19 cellular contexts compared by ENCODE assay signal in genomic region chr3:14541646-14542045, GRCh38. TPM values are rescaled to one million over a fixed set of nuclear protein-coding genes. Genes with fewer than 3 reads are reported as not detected.
DNase-seq lines count a peak whose midpoint lies in the region; ATAC-seq and TF ChIP-seq lines count a peak whose summit lies in the region.
"Had no signal": no experiment of that assay in that cellular context is flagged by ENCODE, and none has a peak within 500 bp of the region (broad histone marks: within the 10 kb centered on the region; RNA-seq: fewer than 3 reads in every experiment).

No MANE protein-coding gene starts in this region.

- no peaks in the 10 kb centered on the region for H3K27me3 ChIP-seq in psoas muscle (ENCODE audit: insufficient read depth in 3 of 3, low read length in 2 of 3)
- H3K27me3 ChIP-seq: BLaER1 had no signal

- peak; percentile 22 for DNase-seq in Right ventricle myocardium superior
- no peak for DNase-seq in cardiac septum (ENCODE audit: low spot score)
- DNase-seq in glutamatergic neuron = peak; percentile 6
- DNase-seq in psoas muscle = peak in 1 of 2 donors; percentile 30
- no peak for DNase-seq in activated CD4-positive, alpha-beta memory T cell treated with anti-CD3 and anti-CD28 coated beads, Interleukin-2, amount 10 ng/mL, durations not matched to agents 7 days and 5 days
- DNase-seq: CD4-positive, alpha-beta memory T cell; DMS153; DMS79; GDM1; GM23248; HCEC 1CT had no signal

- H3K27me3 Mint-ChIP-seq in glutamatergic neuron (ENCODE audit: unreplicated experiment) = peaks cover 6% of the 10 kb centered on the region
- peaks cover 4% of the 10 kb centered on the region for H3K27me3 Mint-ChIP-seq in activated CD4-positive, alpha-beta memory T cell treated with anti-CD3 and anti-CD28 coated beads, Interleukin-2, amount 10 ng/mL, durations not matched to agents 7 days and 5 days

- ATAC-seq in Right ventricle myocardium superior (ENCODE audit: poor library complexity) = no peak
- ATAC-seq in psoas muscle = no peak
- no peak for ATAC-seq in HG02678 (IDR thresholded peaks at IDR 0.05; ENCODE audit: unreplicated experiment)
- no peak for ATAC-seq in HG02884 (IDR thresholded peaks at IDR 0.05; ENCODE audit: unreplicated experiment)
- ATAC-seq: A549 had no signal

- peaks cover 4% of the 10 kb centered on the region for H3K4me1 Mint-ChIP-seq in glutamatergic neuron (ENCODE audit: low read depth, unreplicated experiment)
- no peaks in the 10 kb centered on the region for H3K4me1 Mint-ChIP-seq in activated CD4-positive, alpha-beta memory T cell treated with anti-CD3 and anti-CD28 coated beads, Interleukin-2, amount 10 ng/mL, durations not matched to agents 7 days and 5 days
- H3K4me1 Mint-ChIP-seq: CD14-positive monocyte; CD4-positive, alpha-beta memory T cell had no signal

- no peak overlapping the region for H3K4me3 Mint-ChIP-seq in glutamatergic neuron (ENCODE audit: unreplicated experiment)
- H3K4me3 Mint-ChIP-seq in activated CD4-positive, alpha-beta memory T cell treated with anti-CD3 and anti-CD28 coated beads, Interleukin-2, amount 10 ng/mL, durations not matched to agents 7 days and 5 days = no peak overlapping the region
- H3K4me3 Mint-ChIP-seq: CD14-positive monocyte; CD4-positive, alpha-beta memory T cell had no signal

- no peaks in the 10 kb centered on the region for H3K36me3 ChIP-seq in psoas muscle (ENCODE audit: insufficient read depth in 1 of 2, low read depth in 1 of 2)
- H3K36me3 ChIP-seq: BLaER1 had no signal

- 80 to 83% (median 83%) methylated on average over 9 of the region's 9 CpGs for WGBS in psoas muscle, 3 donors

- peaks cover 5% of the 10 kb centered on the region for H3K9me3 Mint-ChIP-seq in glutamatergic neuron (ENCODE audit: unreplicated experiment)
- H3K9me3 Mint-ChIP-seq in activated CD4-positive, alpha-beta memory T cell treated with anti-CD3 and anti-CD28 coated beads, Interleukin-2, amount 10 ng/mL, durations not matched to agents 7 days and 5 days = no peaks in the 10 kb centered on the region
- H3K9me3 Mint-ChIP-seq: CD14-positive monocyte; CD4-positive, alpha-beta memory T cell had no signal

- peaks cover 46% of the 10 kb centered on the region for H3K4me1 ChIP-seq in psoas muscle
- H3K4me1 ChIP-seq: A549 had no signal

- H3K27ac Mint-ChIP-seq in glutamatergic neuron (ENCODE audit: unreplicated experiment) = no peak overlapping the region
- no peak overlapping the region for H3K27ac Mint-ChIP-seq in activated CD4-positive, alpha-beta memory T cell treated with anti-CD3 and anti-CD28 coated beads, Interleukin-2, amount 10 ng/mL, durations not matched to agents 7 days and 5 days
- H3K27ac Mint-ChIP-seq: CD14-positive monocyte; CD4-positive, alpha-beta memory T cell had no signal

- CTCF ChIA-PET in activated CD4-positive, alpha-beta memory T cell treated with anti-CD3 and anti-CD28 coated beads, Interleukin-2, amount 10 ng/mL, durations not matched to agents 7 days and 5 days (lab: Charles Lee) = no interaction called here

- intact Hi-C loops in Right ventricle myocardium superior (cut with DNase I) = no loop called here
- intact Hi-C loops in cardiac septum (cut with DNase I) = no loop called here
- intact Hi-C loops in psoas muscle (cut with DNase I) = loop anchor here in 1 of 2 donors (2.0 kb wide), 1 partner anchor 19 kb away; no protein-coding TSS in a partner anchor

- no peaks in the 10 kb centered on the region for H3K9me3 ChIP-seq in psoas muscle
- H3K9me3 ChIP-seq: A549, BLaER1 had no signal

- POLR2A ChIA-PET in activated CD4-positive, alpha-beta memory T cell treated with anti-CD3 and anti-CD28 coated beads, Interleukin-2, amount 10 ng/mL, durations not matched to agents 7 days and 5 days (lab: Charles Lee) = no interaction called here

- H3K4me3 ChIP-seq in psoas muscle = no peak overlapping the region
- H3K4me3 ChIP-seq: A549, BLaER1, GM23248 had no signal

- no peaks in the 10 kb centered on the region for H3K36me3 Mint-ChIP-seq in glutamatergic neuron (ENCODE audit: unreplicated experiment)
- no peaks in the 10 kb centered on the region for H3K36me3 Mint-ChIP-seq in activated CD4-positive, alpha-beta memory T cell treated with anti-CD3 and anti-CD28 coated beads, Interleukin-2, amount 10 ng/mL, durations not matched to agents 7 days and 5 days (ENCODE audit: low read depth)
- H3K36me3 Mint-ChIP-seq: CD14-positive monocyte; CD4-positive, alpha-beta memory T cell had no signal

- TF ChIP-seq CTCF in glutamatergic neuron (IDR thresholded peaks at IDR 0.05; ENCODE audit: partially characterized antibody, unreplicated experiment) (no peak), psoas muscle (IDR thresholded peaks at IDR 0.05) (no peak)

- H3K27ac ChIP-seq in psoas muscle = peak overlapping the region; percentile 83
- H3K27ac ChIP-seq: 22Rv1, A549, BLaER1, GM23248 had no signal

RNA-seq across cellular contexts. Expression of gene GRIP2, which starts 1.5 kb away (rescaled TPM):
- 40.1 TPM for total RNA-seq in Right ventricle myocardium superior
- 67.8 TPM for total RNA-seq in cardiac septum
- total RNA-seq in glutamatergic neuron (ENCODE audit: unreplicated experiment) = 0.34 TPM
- total RNA-seq in psoas muscle = 10 to 100 TPM in 3 of 4 donors, 1 to 10 TPM in 1; 8.1 to 37.4 (median 29.0) TPM
- polyA plus RNA-seq in psoas muscle = 10 to 100 TPM in 1 of 3 donors, 1 to 10 TPM in 2; 2.2 to 24.9 (median 5.0) TPM
- total RNA-seq in activated CD4-positive, alpha-beta memory T cell treated with anti-CD3 and anti-CD28 coated beads, Interleukin-2, amount 10 ng/mL, durations not matched to agents 7 days and 5 days = under 1 TPM; 0.08 to 0.35 TPM
- total RNA-seq: CD4-positive, alpha-beta memory T cell; Daoy; HT-29 had no signal
- polyA plus RNA-seq: CD14-positive monocyte; CD4-positive, alpha-beta memory T cell had no signal

Comparison
In these comparisons a context has a peak if more than half of its experiments do, and no peak if none do; other contexts are left out.
1. DNase-seq: peak in Right ventricle myocardium superior (single experiment) and glutamatergic neuron (single experiment); none in cardiac septum (single experiment) and activated CD4-positive, alpha-beta memory T cell treated with anti-CD3 and anti-CD28 coated beads, Interleukin-2, amount 10 ng/mL, durations not matched to agents 7 days and 5 days (single experiment).